19 cellular contexts compared by ENCODE assay signal in genomic region chr11:46991391-46991790, GRCh38.
"Had no signal": no experiment of that assay in that cellular context is flagged by ENCODE, and none has a peak within 500 bp of the region (broad histone marks: within the 10 kb centered on the region; RNA-seq: fewer than 3 reads in every experiment).

No MANE protein-coding gene starts in this region.

- H3K36me3 ChIP-seq: prostate gland, uterus had no signal

- H3K4me1 ChIP-seq: heart right ventricle, left lung, prostate gland, testis, uterus had no signal

- H3K4me3 Mint-ChIP-seq: activated naive CD8-positive, alpha-beta T cell treated with anti-CD3 and anti-CD28 coated beads, Interleukin-2, amount 10 ng/mL, durations not matched to agents 7 days and 5 days; activated T-cell treated with anti-CD3 and anti-CD28 coated beads, Interleukin-2, amount 50 U/mL, for 24 hours; activated T-helper 17 cell treated with anti-CD3 and anti-CD28 coated beads, Interleukin-2, amount 50 U/mL, for 72 hours; naive B cell; neural crest cell; stimulated activated naive B cell treated with anti-CD40 and anti-IgM and Interleukin-4, amounts not matched to agents 10 μg/mL and 1 μg/mL and 100 μg/mL, for 72 hours; WTC11 had no signal

- DNase-seq: activated naive CD8-positive, alpha-beta T cell treated with anti-CD3 and anti-CD28 coated beads, Interleukin-2, amount 10 ng/mL, durations not matched to agents 7 days and 5 days; activated T-cell treated with anti-CD3 and anti-CD28 coated beads, Interleukin-2, amount 50 U/mL, for 24 hours; amygdala; heart right ventricle; kidney; left lung; naive B cell; stimulated activated CD4-positive, alpha-beta T cell treated with anti-CD3 and anti-CD28 coated beads, Interleukin-2, amount 100 ng/mL, for 48 hours; stimulated activated CD8-positive, alpha-beta memory T cell treated with anti-CD3 and anti-CD28 coated beads, Interleukin-4, amount 100 ng/mL, for 48 hours; stimulated activated naive B cell treated with anti-CD40 and anti-IgM and Interleukin-4, amounts not matched to agents 10 μg/mL and 1 μg/mL and 100 μg/mL, for 72 hours; testis; trophoblast cell; uterus had no signal

- ATAC-seq: activated T-helper 17 cell treated with anti-CD3 and anti-CD28 coated beads, Interleukin-2, amount 50 U/mL, for 72 hours; heart right ventricle; left lung; stimulated activated naive B cell treated with anti-CD40 and anti-IgM and Interleukin-4, amounts not matched to agents 10 μg/mL and 1 μg/mL and 100 μg/mL, for 72 hours; WTC11 had no signal

- H3K27ac Mint-ChIP-seq: activated naive CD8-positive, alpha-beta T cell treated with anti-CD3 and anti-CD28 coated beads, Interleukin-2, amount 10 ng/mL, durations not matched to agents 7 days and 5 days; activated T-cell treated with anti-CD3 and anti-CD28 coated beads, Interleukin-2, amount 50 U/mL, for 24 hours; activated T-helper 17 cell treated with anti-CD3 and anti-CD28 coated beads, Interleukin-2, amount 50 U/mL, for 72 hours; stimulated activated naive B cell treated with anti-CD40 and anti-IgM and Interleukin-4, amounts not matched to agents 10 μg/mL and 1 μg/mL and 100 μg/mL, for 72 hours; WTC11 had no signal

- H3K27ac ChIP-seq: cardiac muscle cell, heart right ventricle, left lung, prostate gland, testis, uterus had no signal

- H3K27me3 Mint-ChIP-seq: activated naive CD8-positive, alpha-beta T cell treated with anti-CD3 and anti-CD28 coated beads, Interleukin-2, amount 10 ng/mL, durations not matched to agents 7 days and 5 days; activated T-cell treated with anti-CD3 and anti-CD28 coated beads, Interleukin-2, amount 50 U/mL, for 24 hours; activated T-helper 17 cell treated with anti-CD3 and anti-CD28 coated beads, Interleukin-2, amount 50 U/mL, for 72 hours; naive B cell; stimulated activated naive B cell treated with anti-CD40 and anti-IgM and Interleukin-4, amounts not matched to agents 10 μg/mL and 1 μg/mL and 100 μg/mL, for 72 hours had no signal

- H3K4me3 ChIP-seq: cardiac muscle cell, heart right ventricle, left lung, lung, prostate gland, testis, uterus had no signal

- H3K27me3 ChIP-seq: cardiac muscle cell, heart right ventricle, left lung, testis, uterus had no signal

- H3K9me3 ChIP-seq: left lung, prostate gland, testis, uterus had no signal

- H3K4me1 Mint-ChIP-seq: activated naive CD8-positive, alpha-beta T cell treated with anti-CD3 and anti-CD28 coated beads, Interleukin-2, amount 10 ng/mL, durations not matched to agents 7 days and 5 days; activated T-helper 17 cell treated with anti-CD3 and anti-CD28 coated beads, Interleukin-2, amount 50 U/mL, for 72 hours; stimulated activated naive B cell treated with anti-CD40 and anti-IgM and Interleukin-4, amounts not matched to agents 10 μg/mL and 1 μg/mL and 100 μg/mL, for 72 hours; WTC11 had no signal
